Comparison of ENCODE assay signal across 36 cellular contexts in the genomic region with DNA sequence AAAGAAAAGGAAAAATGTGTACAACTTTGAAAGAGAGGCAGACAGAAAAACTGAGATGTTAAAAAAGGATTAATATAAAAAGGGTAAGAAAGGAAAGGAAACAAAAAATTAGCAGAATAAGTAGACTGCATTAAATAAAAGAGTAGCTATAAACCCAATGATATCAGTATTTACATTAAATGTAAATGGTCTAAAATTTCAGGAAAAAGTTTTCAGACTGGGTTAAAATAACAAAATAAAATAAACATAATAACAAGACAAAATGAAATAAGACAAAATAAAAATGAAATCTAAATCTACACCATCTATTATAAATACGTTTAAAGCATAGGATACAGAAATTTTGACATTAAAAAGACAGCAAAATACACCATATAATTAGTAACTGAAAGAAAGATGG.
"Had no signal": no experiment of that assay in that cellular context is flagged by ENCODE, and none has a peak within 500 bp of the region (broad histone marks: within the 10 kb centered on the region; RNA-seq: fewer than 3 reads in every experiment).

No MANE protein-coding gene starts in this region.

- H3K9me3 ChIP-seq: adrenal gland had no signal

- H3K36me3 ChIP-seq: adrenal gland, cardiac muscle cell had no signal

- H3K27me3 Mint-ChIP-seq: activated B cell treated with CpG ODN at 0.5 μM for 24 hours; activated CD4-positive, alpha-beta memory T cell treated with anti-CD3 and anti-CD28 coated beads for 36 hours; activated CD4-positive, alpha-beta T cell treated with anti-CD3 and anti-CD28 coated beads, Interleukin-2, amount 10 ng/mL, durations not matched to agents 24 days and 14 days; activated CD8-positive, alpha-beta T cell treated with anti-CD3 and anti-CD28 coated beads for 36 hours; activated naive CD8-positive, alpha-beta T cell treated with anti-CD3 and anti-CD28 coated beads for 36 hours; activated T-helper 17 cell treated with anti-CD3 and anti-CD28 coated beads, Interleukin-2, amount 50 U/mL, for 72 hours; brain; central memory CD8-positive, alpha-beta T cell had no signal

- H3K36me3 Mint-ChIP-seq: activated CD4-positive, alpha-beta memory T cell treated with anti-CD3 and anti-CD28 coated beads for 36 hours; activated naive CD4-positive, alpha-beta T cell treated with anti-CD3 and anti-CD28 coated beads, Interleukin-2, amount 50 U/mL, for 72 hours; activated naive CD8-positive, alpha-beta T cell treated with anti-CD3 and anti-CD28 coated beads for 36 hours; brain had no signal

- H3K4me3 Mint-ChIP-seq: activated B cell treated with CpG ODN at 0.5 μM for 24 hours; activated CD4-positive, alpha-beta memory T cell treated with anti-CD3 and anti-CD28 coated beads for 36 hours; activated CD4-positive, alpha-beta T cell treated with anti-CD3 and anti-CD28 coated beads, Interleukin-2, amount 10 ng/mL, durations not matched to agents 24 days and 14 days; activated CD8-positive, alpha-beta T cell treated with anti-CD3 and anti-CD28 coated beads for 36 hours; activated naive CD4-positive, alpha-beta T cell treated with anti-CD3 and anti-CD28 coated beads for 36 hours; activated naive CD8-positive, alpha-beta T cell treated with anti-CD3 and anti-CD28 coated beads for 36 hours; activated T-cell treated with anti-CD3 and anti-CD28 coated beads, Interleukin-2, amount 50 U/mL, for 4 hours; activated T-cell treated with anti-CD3 and anti-CD28 coated beads, Interleukin-2, amount 50 U/mL, for 72 hours; activated T-helper 1 cell treated with anti-CD3 and anti-CD28 coated beads, Interleukin-12 subunit alpha, Interleukin-12 subunit beta, Interleukin-2, Interleukin-4 antibody, amounts not matched to agents 30 ng/mL and 10 ng/mL and 1 ng/mL, durations not matched to agents 14 hours and 24 hours and 36 hours; activated T-helper 17 cell treated with anti-CD3 and anti-CD28 coated beads, Interleukin-2, amount 50 U/mL, for 72 hours; brain; central memory CD8-positive, alpha-beta T cell; T-helper 1 cell treated with Interleukin-12 subunit alpha and Interleukin-12 subunit beta and Interleukin-4 antibody, amounts not matched to agents 30 μg/mL and 1 μg/mL, for 36 hours; T-helper 2 cell treated with Interferon-gamma antibody and Interleukin-4, amounts not matched to agents 5 μg/mL and 100 μg/mL, for 36 hours had no signal

- H3K4me1 ChIP-seq: adrenal gland had no signal

- H3K4me1 Mint-ChIP-seq: activated B cell treated with CpG ODN at 0.5 μM for 24 hours; activated CD4-positive, alpha-beta T cell treated with anti-CD3 and anti-CD28 coated beads, Interleukin-2, amount 10 ng/mL, durations not matched to agents 24 days and 14 days; activated naive CD8-positive, alpha-beta T cell treated with anti-CD3 and anti-CD28 coated beads for 36 hours; activated T-helper 17 cell treated with anti-CD3 and anti-CD28 coated beads, Interleukin-2, amount 50 U/mL, for 72 hours; brain; central memory CD8-positive, alpha-beta T cell had no signal

- DNase-seq: activated B cell treated with CpG ODN at 0.5 μM for 24 hours; activated CD4-positive, alpha-beta memory T cell treated with anti-CD3 and anti-CD28 coated beads for 36 hours; activated CD4-positive, alpha-beta T cell treated with anti-CD3 and anti-CD28 coated beads for 4 hours; activated CD4-positive, alpha-beta T cell treated with anti-CD3 and anti-CD28 coated beads, Interleukin-2, amount 10 ng/mL, durations not matched to agents 24 days and 14 days; activated CD4-positive, alpha-beta T cell treated with anti-CD3 and anti-CD28 coated beads, Interleukin-2, amount 50 U/mL, for 1 hour; activated CD4-positive, alpha-beta T cell treated with anti-CD3 and anti-CD28 coated beads, Interleukin-2, amount 50 U/mL, for 4 hours; activated CD4-positive, CD25-positive, alpha-beta regulatory T cell treated with anti-CD3 and anti-CD28 coated beads, Interleukin-2, amount 50 U/mL, for 72 hours; activated CD8-positive, alpha-beta memory T cell treated with anti-CD3 and anti-CD28 coated beads, Interleukin-2, amount 50 U/mL, for 4 hours; activated CD8-positive, alpha-beta T cell treated with anti-CD3 and anti-CD28 coated beads for 36 hours; activated effector memory CD4-positive, alpha-beta T cell treated with anti-CD3 and anti-CD28 coated beads, Interleukin-2, amount 50 U/mL, for 16 hours; activated gamma-delta T cell treated with Interleukin-2 at 50 U/mL for 16 hours; activated naive CD4-positive, alpha-beta T cell; activated naive CD4-positive, alpha-beta T cell treated with anti-CD3 and anti-CD28 coated beads for 36 hours; activated naive CD4-positive, alpha-beta T cell treated with anti-CD3 and anti-CD28 coated beads, Interleukin-2, amount 50 U/mL, for 16 hours; activated naive CD8-positive, alpha-beta T cell treated with anti-CD3 and anti-CD28 coated beads for 36 hours; activated T-cell treated with anti-CD3 and anti-CD28 coated beads for 4 hours; activated T-cell treated with anti-CD3 and anti-CD28 coated beads, Interleukin-2, amount 50 U/mL, for 1 hour; activated T-cell treated with anti-CD3 and anti-CD28 coated beads, Interleukin-2, amount 50 U/mL, for 4 hours; activated T-cell treated with anti-CD3 and anti-CD28 coated beads, Interleukin-2, amount 50 U/mL, for 72 hours; adrenal gland; amniotic stem cell; aorta; caudate nucleus; T-helper 2 cell; T-helper 9 cell had no signal

- H3K27me3 ChIP-seq: adrenal gland, cardiac muscle cell had no signal

- H3K27ac ChIP-seq: adrenal gland, cardiac muscle cell, VCaP had no signal

- H3K9me3 Mint-ChIP-seq: activated B cell treated with CpG ODN at 0.5 μM for 24 hours; activated CD4-positive, alpha-beta memory T cell treated with anti-CD3 and anti-CD28 coated beads for 36 hours; activated CD4-positive, alpha-beta T cell treated with anti-CD3 and anti-CD28 coated beads, Interleukin-2, amount 10 ng/mL, durations not matched to agents 24 days and 14 days; activated naive CD4-positive, alpha-beta T cell treated with anti-CD3 and anti-CD28 coated beads, Interleukin-2, amount 50 U/mL, for 72 hours; activated naive CD8-positive, alpha-beta T cell treated with anti-CD3 and anti-CD28 coated beads for 36 hours; activated T-helper 1 cell treated with anti-CD3 and anti-CD28 coated beads, Interleukin-12 subunit alpha, Interleukin-12 subunit beta, Interleukin-2, Interleukin-4 antibody, amounts not matched to agents 30 ng/mL and 10 ng/mL and 1 ng/mL, durations not matched to agents 14 hours and 24 hours and 36 hours; activated T-helper 17 cell treated with anti-CD3 and anti-CD28 coated beads, Interleukin-2, amount 50 U/mL, for 72 hours; central memory CD8-positive, alpha-beta T cell; T-helper 1 cell treated with Interleukin-12 subunit alpha and Interleukin-12 subunit beta and Interleukin-4 antibody, amounts not matched to agents 30 μg/mL and 1 μg/mL, for 36 hours; T-helper 2 cell treated with Interferon-gamma antibody and Interleukin-4, amounts not matched to agents 5 μg/mL and 100 μg/mL, for 36 hours had no signal

- H3K4me3 ChIP-seq: adrenal gland, cardiac muscle cell had no signal

- FAIRE-seq: bronchial epithelial cell, TTC549 had no signal

- H3K27ac Mint-ChIP-seq: activated B cell treated with CpG ODN at 0.5 μM for 24 hours; activated CD4-positive, alpha-beta memory T cell treated with anti-CD3 and anti-CD28 coated beads for 36 hours; activated CD4-positive, alpha-beta T cell treated with anti-CD3 and anti-CD28 coated beads, Interleukin-2, amount 10 ng/mL, durations not matched to agents 24 days and 14 days; activated CD8-positive, alpha-beta T cell treated with anti-CD3 and anti-CD28 coated beads for 36 hours; activated naive CD4-positive, alpha-beta T cell treated with anti-CD3 and anti-CD28 coated beads for 36 hours; activated naive CD4-positive, alpha-beta T cell treated with anti-CD3 and anti-CD28 coated beads, Interleukin-2, amount 50 U/mL, for 72 hours; activated naive CD8-positive, alpha-beta T cell treated with anti-CD3 and anti-CD28 coated beads for 36 hours; activated T-cell treated with anti-CD3 and anti-CD28 coated beads, Interleukin-2, amount 50 U/mL, for 72 hours; activated T-helper 1 cell treated with anti-CD3 and anti-CD28 coated beads, Interleukin-12 subunit alpha, Interleukin-12 subunit beta, Interleukin-2, Interleukin-4 antibody, amounts not matched to agents 30 ng/mL and 10 ng/mL and 1 ng/mL, durations not matched to agents 14 hours and 24 hours and 36 hours; activated T-helper 17 cell treated with anti-CD3 and anti-CD28 coated beads, Interleukin-2, amount 50 U/mL, for 72 hours; brain; T-helper 1 cell treated with Interleukin-12 subunit alpha and Interleukin-12 subunit beta and Interleukin-4 antibody, amounts not matched to agents 30 μg/mL and 1 μg/mL, for 36 hours; T-helper 2 cell treated with Interferon-gamma antibody and Interleukin-4, amounts not matched to agents 5 μg/mL and 100 μg/mL, for 36 hours had no signal
